ENCODE assay signal across 16 cellular contexts in genomic region chr6:97081010-97081573, GRCh38.
DNase-seq lines count a peak whose midpoint lies in the region; ATAC-seq and TF ChIP-seq lines count a peak whose summit lies in the region.
"Had no signal": no experiment of that assay in that cellular context is flagged by ENCODE, and none has a peak within 500 bp of the region (broad histone marks: within the 10 kb centered on the region; RNA-seq: fewer than 3 reads in every experiment).

No MANE protein-coding gene starts in this region.

- no peak overlapping the region for H2BK12ac ChIP-seq in mesenchymal stem cell (ENCODE audit: low read length in 2 of 2)

- CTCF ChIA-PET in WTC11 (lab: Charles Lee): no interaction called here

- no peak overlapping the region for H3K4me3 Mint-ChIP-seq in WTC11
- H3K4me3 Mint-ChIP-seq: CD14-positive monocyte; CD8-positive, alpha-beta T cell; HFFc6 had no signal

- H2AK5ac ChIP-seq in mesenchymal stem cell (ENCODE audit: low read length, severe bottlenecking): no peak overlapping the region

- peak; percentile 15 for DNase-seq in ELF-1 (ENCODE audit: low read depth, low spot score)
- DNase-seq in WTC11 (ENCODE audit: low spot score): no peak
- peak; percentile 5 for DNase-seq in osteoblast (ENCODE audit: insufficient read length, low spot score, missing footprints)
- DNase-seq in mesenchymal stem cell: no peak
- DNase-seq in left ventricle myocardium superior: no peak
- DNase-seq: BE2C; Caco-2; CD8-positive, alpha-beta T cell; GOT3; HCEC 1CT; HFFc6 had no signal

- no peaks in the 10 kb centered on the region for H3K9me3 ChIP-seq in BLaER1
- H3K9me3 ChIP-seq in osteoblast (ENCODE audit: low read depth, low read length): no peaks in the 10 kb centered on the region
- H3K9me3 ChIP-seq in mesenchymal stem cell (ENCODE audit: control insufficient read depth, low read length): no peaks in the 10 kb centered on the region
- H3K9me3 ChIP-seq: BE2C, Caco-2 had no signal

- TF ChIP-seq CTCF in WTC11 (IDR thresholded peaks at IDR 0.05) (no peak), osteoblast (IDR thresholded peaks at IDR 0.05; ENCODE audit: extremely low read depth, low read depth, low read length) (no peak)

- H3K79me2 ChIP-seq in osteoblast (ENCODE audit: insufficient read depth, low read length): no peaks in the 10 kb centered on the region

- no peak overlapping the region for H2AFZ ChIP-seq in osteoblast (ENCODE audit: low read length)
- no peak overlapping the region for H2AFZ ChIP-seq in mesenchymal stem cell (ENCODE audit: low read depth, low read length)

- ATAC-seq in WTC11: peak; percentile 95
- no peak for ATAC-seq in GM21360 (IDR thresholded peaks at IDR 0.05; ENCODE audit: unreplicated experiment)
- ATAC-seq in left ventricle myocardium superior: no peak
- ATAC-seq: CD8-positive, alpha-beta T cell; K562 had no signal

- H3K23ac ChIP-seq in mesenchymal stem cell (ENCODE audit: low read length in 2 of 2): no peak overlapping the region

- H3K79me1 ChIP-seq in mesenchymal stem cell (replicated peaks; ENCODE audit: low read length, poor library complexity, severe bottlenecking): no peaks in the 10 kb centered on the region

- POLR2A ChIA-PET in WTC11 (lab: Charles Lee): no interaction called here

- H3K18ac ChIP-seq in mesenchymal stem cell (ENCODE audit: low read depth in 1 of 2, low read length in 2 of 2): no peak overlapping the region

- no peaks in the 10 kb centered on the region for H4K20me1 ChIP-seq in BLaER1
- no peaks in the 10 kb centered on the region for H4K20me1 ChIP-seq in osteoblast (ENCODE audit: insufficient read depth, low read length)

- H2BK120ac ChIP-seq in mesenchymal stem cell (ENCODE audit: low read depth, low read length): no peak overlapping the region

- H4K91ac ChIP-seq in mesenchymal stem cell (ENCODE audit: low read length): no peak overlapping the region

- H3K36me3 ChIP-seq in BLaER1 (no peaks in the 10 kb centered on the region), osteoblast (ENCODE audit: insufficient read depth, low read length) (no peaks in the 10 kb centered on the region), mesenchymal stem cell (ENCODE audit: control insufficient read depth in 1 of 2, insufficient read depth in 2 of 2, low read depth in 1 of 2, low read length in 2 of 2) (no peaks in the 10 kb centered on the region)
- H3K36me3 ChIP-seq: BE2C had no signal

- H4K8ac ChIP-seq in mesenchymal stem cell (ENCODE audit: low read length): no peak overlapping the region

- peaks cover 4% of the 10 kb centered on the region for H3K9me3 Mint-ChIP-seq in WTC11
- H3K9me3 Mint-ChIP-seq: CD8-positive, alpha-beta T cell; HFFc6 had no signal

- 54% methylated on average over 2 of the region's 2 CpGs for WGBS in mesenchymal stem cell

- H3K4ac ChIP-seq in mesenchymal stem cell (ENCODE audit: low read depth in 1 of 2, low read length in 2 of 2): no peak overlapping the region

- H3K27ac ChIP-seq in BLaER1 (no peak overlapping the region), osteoblast (ENCODE audit: low read depth, low read length) (no peak overlapping the region), mesenchymal stem cell (ENCODE audit: low read length, poor library complexity, severe bottlenecking) (no peak overlapping the region)
- H3K27ac ChIP-seq: HL-60 had no signal

- H3K4me1 Mint-ChIP-seq in WTC11: peaks cover 14% of the 10 kb centered on the region
- H3K4me1 Mint-ChIP-seq: CD14-positive monocyte had no signal

- no peaks in the 10 kb centered on the region for H3K36me3 Mint-ChIP-seq in WTC11
- H3K36me3 Mint-ChIP-seq: CD14-positive monocyte; CD8-positive, alpha-beta T cell had no signal

- peaks cover 7% of the 10 kb centered on the region; the same call in 1 of the 2 replicates for H3K4me1 ChIP-seq in BLaER1
- no peaks in the 10 kb centered on the region for H3K4me1 ChIP-seq in osteoblast (ENCODE audit: insufficient read depth, low read length)
- no peaks in the 10 kb centered on the region for H3K4me1 ChIP-seq in mesenchymal stem cell (ENCODE audit: control insufficient read depth, insufficient read depth, low read depth, low read length)
- H3K4me1 ChIP-seq: BE2C, Caco-2 had no signal

- H3K9ac ChIP-seq in BLaER1 (no peak overlapping the region), mesenchymal stem cell (ENCODE audit: low read length) (no peak overlapping the region)

- intact Hi-C loops in left ventricle myocardium superior (cut with micrococcal nuclease): no loop called here

- H3K27me3 Mint-ChIP-seq in WTC11 (ENCODE audit: low read depth): no peaks in the 10 kb centered on the region

- no peak overlapping the region for H2BK5ac ChIP-seq in mesenchymal stem cell (ENCODE audit: low read depth, low read length, poor library complexity, severe bottlenecking)

- H3K27ac Mint-ChIP-seq in WTC11: no peak overlapping the region
- H3K27ac Mint-ChIP-seq: CD14-positive monocyte; CD8-positive, alpha-beta T cell; HFFc6 had no signal

- H3K27me3 ChIP-seq in BLaER1 (no peaks in the 10 kb centered on the region), osteoblast (ENCODE audit: insufficient read depth, low read length) (no peaks in the 10 kb centered on the region), mesenchymal stem cell (ENCODE audit: control insufficient read depth in 1 of 2, insufficient read depth in 1 of 2, low read length in 2 of 2) (no peaks in the 10 kb centered on the region)

- H3K4me2 ChIP-seq in BLaER1 (peak overlapping the region; percentile 7; the same call in 1 of the 2 replicates), osteoblast (ENCODE audit: insufficient read depth, low read length) (no peak overlapping the region), mesenchymal stem cell (ENCODE audit: low read length, poor library complexity, severe bottlenecking) (no peak overlapping the region)

- H3K4me3 ChIP-seq in BLaER1: no peak overlapping the region
- no peak overlapping the region for H3K4me3 ChIP-seq in osteoblast (ENCODE audit: insufficient read depth, low read length)
- H3K4me3 ChIP-seq in mesenchymal stem cell (ENCODE audit: insufficient read depth in 1 of 2, low read depth in 1 of 2, low read length in 2 of 2): no peak overlapping the region
- H3K4me3 ChIP-seq: K562 had no signal

- H2BK15ac ChIP-seq in mesenchymal stem cell (ENCODE audit: low read depth, poor library complexity, severe bottlenecking): no peak overlapping the region

- no peak overlapping the region for H3K14ac ChIP-seq in mesenchymal stem cell (ENCODE audit: low read length in 2 of 2)

TF ChIP-seq in WTC11, 78 proteins besides CTCF, POLR2A, EP300 and RAD21:
- TF ChIP-seq USF2 (CRISPR knock-in tag; IDR thresholded peaks at IDR 0.05): no peak
- no peak for TF ChIP-seq FOXP4 (CRISPR knock-in tag; IDR thresholded peaks at IDR 0.05)
- no peak for TF ChIP-seq CREM (CRISPR knock-in tag; IDR thresholded peaks at IDR 0.05)

Comparison
In these comparisons a context has a peak if more than half of its experiments do, and no peak if none do; other contexts are left out.
1. DNase-seq: peak in ELF-1 (single experiment) and osteoblast (single experiment); none in WTC11 (single experiment), mesenchymal stem cell (single experiment) and left ventricle myocardium superior (single experiment).